ENCODE assay signal across 23 cellular contexts in the genomic region with DNA sequence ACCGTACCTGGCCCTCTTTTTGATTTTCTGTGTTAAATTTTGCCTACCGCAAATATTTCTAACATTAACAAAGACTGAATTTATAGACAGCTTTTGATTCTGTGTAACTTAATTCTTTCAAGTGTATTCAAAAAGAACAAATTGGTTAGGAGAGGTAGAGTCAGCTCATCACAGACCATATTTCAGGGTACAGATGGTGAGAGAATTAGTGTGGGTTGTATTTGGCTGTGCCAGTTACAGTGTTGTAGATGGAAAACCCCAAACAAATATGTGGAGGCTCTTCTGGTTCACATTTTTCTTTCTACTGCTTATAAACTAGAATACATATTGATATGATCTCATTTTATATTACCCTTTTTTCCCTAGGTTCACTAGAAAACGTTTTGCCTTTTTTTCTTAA. TPM values are rescaled to one million over a fixed set of nuclear protein-coding genes. Genes with fewer than 3 reads are reported as not detected.
"Had no signal": no experiment of that assay in that cellular context is flagged by ENCODE, and none has a peak within 500 bp of the region (broad histone marks: within the 10 kb centered on the region; RNA-seq: fewer than 3 reads in every experiment).

No MANE protein-coding gene starts in this region.

- H3K9me3 Mint-ChIP-seq: activated T-helper 2 cell treated with anti-CD3 and anti-CD28 coated beads, Interferon-gamma antibody, Interleukin-2, Interleukin-4, amounts not matched to agents 10 μg/mL and 5 μg/mL and 100 μg/mL, durations not matched to agents 14 hours and 24 hours and 36 hours; natural killer cell; stimulated activated effector memory CD8-positive, alpha-beta T cell treated with anti-CD3 and anti-CD28 coated beads, Interleukin-12 subunit alpha, Interleukin-12 subunit beta, amount 100 ng/mL, for 72 hours; T-helper 2 cell treated with Interferon-gamma antibody and Interleukin-4, amounts not matched to agents 5 μg/mL and 100 μg/mL, for 36 hours had no signal

- H3K4me3 Mint-ChIP-seq: natural killer cell; stimulated activated effector memory CD8-positive, alpha-beta T cell treated with anti-CD3 and anti-CD28 coated beads, Interleukin-12 subunit alpha, Interleukin-12 subunit beta, amount 100 ng/mL, for 72 hours; T-helper 2 cell treated with Interferon-gamma antibody and Interleukin-4, amounts not matched to agents 5 μg/mL and 100 μg/mL, for 36 hours had no signal

- H3K27ac Mint-ChIP-seq: activated T-helper 2 cell treated with anti-CD3 and anti-CD28 coated beads, Interferon-gamma antibody, Interleukin-2, Interleukin-4, amounts not matched to agents 10 μg/mL and 5 μg/mL and 100 μg/mL, durations not matched to agents 14 hours and 24 hours and 36 hours; natural killer cell; stimulated activated effector memory CD8-positive, alpha-beta T cell treated with anti-CD3 and anti-CD28 coated beads, Interleukin-12 subunit alpha, Interleukin-12 subunit beta, amount 100 ng/mL, for 72 hours; T-helper 2 cell treated with Interferon-gamma antibody and Interleukin-4, amounts not matched to agents 5 μg/mL and 100 μg/mL, for 36 hours had no signal

- H3K4me1 Mint-ChIP-seq: natural killer cell had no signal

- ATAC-seq: gastrocnemius medialis; left lung; natural killer cell; sciatic nerve; stimulated activated effector memory CD8-positive, alpha-beta T cell treated with anti-CD3 and anti-CD28 coated beads, Interleukin-12 subunit alpha, Interleukin-12 subunit beta, amount 100 ng/mL, for 72 hours had no signal

- H3K36me3 Mint-ChIP-seq: natural killer cell had no signal

- DNase-seq: activated CD4-positive, alpha-beta T cell treated with anti-CD3 and anti-CD28 coated beads, Interleukin-2, amount 50 U/mL, for 48 hours; activated CD4-positive, CD25-positive, alpha-beta regulatory T cell treated with anti-CD3 and anti-CD28 coated beads, Interleukin-2, amount 50 U/mL, for 72 hours; activated naive CD4-positive, alpha-beta T cell; adrenal gland; brain microvascular endothelial cell; colonic mucosa; esophagus squamous epithelium; gastrocnemius medialis; kidney glomerular epithelial cell; left lung; natural killer cell; small intestine; stimulated activated CD4-positive, alpha-beta T cell treated with anti-CD3 and anti-CD28 coated beads, Interleukin-2, amount 100 ng/mL, for 24 hours; stomach; transverse colon had no signal

RNA-seq across cellular contexts. Expression of a gene that starts 42.2 kb away (rescaled TPM):
- total RNA-seq: activated T-helper 2 cell treated with anti-CD3 and anti-CD28 coated beads, Interferon-gamma antibody, Interleukin-2, Interleukin-4, amounts not matched to agents 10 μg/mL and 5 μg/mL and 100 μg/mL, durations not matched to agents 14 hours and 24 hours and 36 hours; ascending aorta; lung microvascular endothelial cell; natural killer cell; osteoblast; posterior vena cava had no signal
